Comparison of ENCODE assay signal across 28 cellular contexts in the genomic region with DNA sequence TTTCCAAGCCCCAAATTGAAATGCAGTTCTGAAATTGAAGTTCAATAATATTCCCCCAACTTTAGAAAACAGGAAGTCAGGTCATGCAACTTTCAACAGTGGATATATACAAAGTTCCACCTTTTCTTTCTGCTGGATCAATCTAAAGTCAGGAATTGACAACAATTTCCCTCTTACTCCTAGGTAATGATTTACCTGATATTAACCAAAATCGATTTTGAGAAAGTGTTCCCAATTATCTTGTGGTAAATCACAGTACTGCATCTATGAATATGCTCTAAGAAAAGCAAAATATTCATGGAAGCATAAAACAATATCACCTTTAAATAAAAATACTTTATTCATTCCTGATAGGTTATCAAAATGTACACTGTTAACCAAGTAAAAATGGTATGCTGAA. TPM values are rescaled to one million over a fixed set of nuclear protein-coding genes. Genes with fewer than 3 reads are reported as not detected.
"Had no signal": no experiment of that assay in that cellular context is flagged by ENCODE, and none has a peak within 500 bp of the region (broad histone marks: within the 10 kb centered on the region; RNA-seq: fewer than 3 reads in every experiment).

No MANE protein-coding gene starts in this region.

- H3K4me1 ChIP-seq: Peyer's patch had no signal

- ATAC-seq: activated CD4-positive, alpha-beta T cell treated with anti-CD3 and anti-CD28 coated beads for 36 hours; activated T-helper 17 cell treated with anti-CD3 and anti-CD28 coated beads, Interleukin-2, amount 50 U/mL, for 72 hours; K562 had no signal

- H3K27me3 ChIP-seq: Peyer's patch, SJSA1 had no signal

- H3K27ac ChIP-seq: Peyer's patch, RWPE1, VCaP had no signal

- FAIRE-seq: K562, TTC549 had no signal

- DNase-seq: activated CD4-positive, alpha-beta memory T cell treated with anti-CD3 and anti-CD28 coated beads, Interleukin-2, amount 10 ng/mL, durations not matched to agents 7 days and 5 days; activated CD4-positive, alpha-beta T cell treated with anti-CD3 and anti-CD28 coated beads for 36 hours; activated CD4-positive, alpha-beta T cell treated with anti-CD3 and anti-CD28 coated beads, Interleukin-2, amount 50 U/mL, for 1 hour; activated gamma-delta T cell; activated naive CD4-positive, alpha-beta T cell treated with anti-CD3 and anti-CD28 coated beads, Interleukin-2, amount 10 ng/mL, durations not matched to agents 7 days and 5 days; activated naive CD8-positive, alpha-beta T cell treated with anti-CD3 and anti-CD28 coated beads for 36 hours; activated T-cell treated with anti-CD3 and anti-CD28 coated beads for 4 hours; activated T-cell treated with anti-CD3 and anti-CD28 coated beads, Interleukin-2, amount 50 U/mL, for 48 hours; caudate nucleus; Karpas-422; MM.1S; NCI-H1105; NCI-H1436; NCI-H1694 treated with DMSO at 0.1 percent for 48 hours; NCI-H2029 treated with DMSO at 0.1 percent for 48 hours; NCI-H510A treated with DMSO at 0.1 percent for 48 hours; NCI-H69; Peyer's patch; Right ventricle myocardium superior; T-helper 2 cell; T1000 had no signal

- H3K36me3 ChIP-seq: SJSA1 had no signal

- H3K9me3 ChIP-seq: Peyer's patch, SJSA1 had no signal

- H3K4me3 ChIP-seq: K562, Peyer's patch, SJSA1 had no signal

RNA-seq across cellular contexts. Expression of a gene that starts 28.4 kb away (rescaled TPM):
- total RNA-seq: activated CD4-positive, alpha-beta memory T cell treated with anti-CD3 and anti-CD28 coated beads, Interleukin-2, amount 10 ng/mL, durations not matched to agents 7 days and 5 days; activated CD4-positive, alpha-beta T cell treated with anti-CD3 and anti-CD28 coated beads for 36 hours; activated CD8-positive, alpha-beta memory T cell treated with anti-CD3 and anti-CD28 coated beads for 36 hours; activated naive CD8-positive, alpha-beta T cell treated with anti-CD3 and anti-CD28 coated beads for 36 hours; activated T-helper 17 cell treated with anti-CD3 and anti-CD28 coated beads, Interleukin-2, amount 50 U/mL, for 72 hours; Right ventricle myocardium superior had no signal
